ENCODE assay signal across 29 cellular contexts in genomic region chr2:229051798-229052197, GRCh38.
A peak's percentile ranks its signal among the peaks of the same experiment; 100 is the strongest.
DNase-seq lines count a peak whose midpoint lies in the region; FAIRE-seq lines count a peak whose summit lies in the region.
"Had no signal": no experiment of that assay in that cellular context is flagged by ENCODE, and none has a peak within 500 bp of the region (broad histone marks: within the 10 kb centered on the region; RNA-seq: fewer than 3 reads in every experiment).

No MANE protein-coding gene starts in this region.

- H3K4me3 Mint-ChIP-seq in activated CD4-positive, alpha-beta T cell treated with anti-CD3 and anti-CD28 coated beads, Interleukin-2, amount 10 ng/mL, durations not matched to agents 7 days and 5 days = no peak overlapping the region
- H3K4me3 Mint-ChIP-seq: B cell; CD14-positive monocyte; CD4-positive, alpha-beta memory T cell; CD4-positive, alpha-beta T cell; CD4-positive, CD25-positive, alpha-beta regulatory T cell; CD8-positive, alpha-beta memory T cell; CD8-positive, alpha-beta T cell had no signal

- H3K36me3 Mint-ChIP-seq in activated CD4-positive, alpha-beta T cell treated with anti-CD3 and anti-CD28 coated beads, Interleukin-2, amount 10 ng/mL, durations not matched to agents 7 days and 5 days (ENCODE audit: low read depth) = no peaks in the 10 kb centered on the region
- H3K36me3 Mint-ChIP-seq: CD14-positive monocyte; CD4-positive, alpha-beta memory T cell; CD4-positive, CD25-positive, alpha-beta regulatory T cell; CD8-positive, alpha-beta T cell had no signal

- no peak for DNase-seq in activated CD4-positive, alpha-beta T cell treated with anti-CD3 and anti-CD28 coated beads, Interleukin-2, amount 10 ng/mL, durations not matched to agents 7 days and 5 days
- no peak for DNase-seq in activated CD4-positive, alpha-beta T cell treated with anti-CD3 and anti-CD28 coated beads, Interleukin-2, amount 50 U/mL, for 48 hours
- DNase-seq in anterior cingulate cortex (lab: John Stamatoyannopoulos, UW) = no peak
- DNase-seq: 8988T; ACHN; AML-193; BE2C; C1 segment of cervical spinal cord; Caco-2; Calu3; CD4-positive, alpha-beta memory T cell; CD4-positive, alpha-beta T cell; CD4-positive, CD25-positive, alpha-beta regulatory T cell; CD8-positive, alpha-beta memory T cell; CD8-positive, alpha-beta T cell; COR-L47; DMS 273 treated with DMSO at 0.1 percent for 48 hours; DMS153; DMS53; DMS79; DMS79 treated with DMSO at 0.1 percent for 48 hours; DND-41; EL had no signal

- H3K9me3 Mint-ChIP-seq in activated CD4-positive, alpha-beta T cell treated with anti-CD3 and anti-CD28 coated beads, Interleukin-2, amount 10 ng/mL, durations not matched to agents 7 days and 5 days = peaks cover 4% of the 10 kb centered on the region
- H3K9me3 Mint-ChIP-seq: CD8-positive, alpha-beta T cell had no signal

- no peaks in the 10 kb centered on the region for H3K4me1 Mint-ChIP-seq in activated CD4-positive, alpha-beta T cell treated with anti-CD3 and anti-CD28 coated beads, Interleukin-2, amount 10 ng/mL, durations not matched to agents 7 days and 5 days
- H3K4me1 Mint-ChIP-seq: B cell; CD14-positive monocyte; CD4-positive, alpha-beta memory T cell; CD4-positive, CD25-positive, alpha-beta regulatory T cell; CD8-positive, alpha-beta memory T cell had no signal

- CTCF ChIA-PET in activated CD4-positive, alpha-beta T cell treated with anti-CD3 and anti-CD28 coated beads, Interleukin-2, amount 10 ng/mL, durations not matched to agents 7 days and 5 days (lab: Charles Lee) = no interaction called here

- FAIRE-seq in endometrium (lab: Jason Lieb, UNC) = peak; percentile 12
- FAIRE-seq: A204.1, A549, D721Med had no signal

- no peaks in the 10 kb centered on the region for H3K27me3 Mint-ChIP-seq in activated CD4-positive, alpha-beta T cell treated with anti-CD3 and anti-CD28 coated beads, Interleukin-2, amount 10 ng/mL, durations not matched to agents 7 days and 5 days
- H3K27me3 Mint-ChIP-seq: B cell; CD4-positive, alpha-beta memory T cell; CD4-positive, alpha-beta T cell; CD4-positive, CD25-positive, alpha-beta regulatory T cell had no signal

- H3K27ac Mint-ChIP-seq in activated CD4-positive, alpha-beta T cell treated with anti-CD3 and anti-CD28 coated beads, Interleukin-2, amount 10 ng/mL, durations not matched to agents 7 days and 5 days = peak overlapping the region; percentile 13
- H3K27ac Mint-ChIP-seq: B cell; CD14-positive monocyte; CD4-positive, alpha-beta memory T cell; CD4-positive, alpha-beta T cell; CD4-positive, CD25-positive, alpha-beta regulatory T cell; CD8-positive, alpha-beta memory T cell; CD8-positive, alpha-beta T cell had no signal

- POLR2A ChIA-PET in activated CD4-positive, alpha-beta T cell treated with anti-CD3 and anti-CD28 coated beads, Interleukin-2, amount 10 ng/mL, durations not matched to agents 7 days and 5 days (lab: Charles Lee) = no interaction called here
